1 cellular context compared by ENCODE assay signal in genomic region chr1:115343200-115343737, GRCh38.
A peak's percentile ranks its signal among the peaks of the same experiment; 100 is the strongest.
TF ChIP-seq lines count a peak whose summit lies in the region.

No MANE protein-coding gene starts in this region.

TF ChIP-seq in HEK293, 187 proteins besides CTCF, POLR2A, EP300 and RAD21 (continued from another document):
- peak; percentile 61 for TF ChIP-seq PRDM10 (tag by site-specific recombination; IDR thresholded peaks at IDR 0.05)
TF ChIP-seq in HEK293: peak in this region for 2.
